8 cellular contexts compared by ENCODE assay signal in genomic region chr1:109113787-109114568, GRCh38. TPM values are rescaled to one million over a fixed set of nuclear protein-coding genes. Genes with fewer than 3 reads are reported as not detected.
DNase-seq lines count a peak whose midpoint lies in the region; ATAC-seq and TF ChIP-seq lines count a peak whose summit lies in the region.

Gene ELAPOR1 (plus strand): TSS chr1:109114115. CDS start chr1:109114184, 69 bp downstream.

- CTCF ChIA-PET in BJ (lab: Yijun Ruan, JAX), result interaction anchor here (1.8 to 7.7 kb wide), 3 partner anchors 12 to 80 kb away, joined by 4 to 51 read pairs (median 40); no protein-coding TSS in a partner anchor

- peak within 1 kb of the TSS; percentile 5 for H3K27ac ChIP-seq in cingulate gyrus (ENCODE audit: low read depth, low read length)

- peaks cover 24% of the 10 kb centered on the region for H3K27me3 ChIP-seq in BJ (ENCODE audit: control insufficient read depth, insufficient read depth, low read length)

- TF ChIP-seq CTCF in BJ (IDR thresholded peaks at IDR 0.05; ENCODE audit: insufficient read depth, low read depth, low read length), result no peak

- peak within 1 kb of the TSS; percentile 37 for H3K4me3 ChIP-seq in BJ (ENCODE audit: low read depth, low read length)

- no peaks in the 10 kb centered on the region for H3K36me3 ChIP-seq in BJ (ENCODE audit: control insufficient read depth, insufficient read depth, low read length)

- POLR2A ChIA-PET in BJ (lab: Charles Lee), result no interaction called here

- DNase-seq in BJ (ENCODE audit: low read depth), result no peak
- peak; percentile 42 to 65 for DNase-seq in NCI-H187 (lab: John Stamatoyannopoulos, UW)
- peak; percentile 56 to 67 for DNase-seq in activated CD4-positive, alpha-beta T cell treated with anti-CD3 and anti-CD28 coated beads, Interleukin-2, amount 50 U/mL, for 24 hours (ENCODE audit: low read depth in 1 of 2, low spot score in 1 of 2)
- DNase-seq in lung microvascular endothelial cell (ENCODE audit: low read depth in 2 of 2), result peak; percentile 3 to 7
- peak; percentile 57 to 81 (median 74) for DNase-seq in stimulated activated CD4-positive, alpha-beta T cell treated with anti-CD3 and anti-CD28 coated beads, TNF-alpha, amount 100 ng/mL, for 24 hours (ENCODE audit: low read depth in 3 of 3)
- DNase-seq in RKO (ENCODE audit: low spot score), result no peak

- peak; percentile 51 for ATAC-seq in GM21423 (IDR thresholded peaks at IDR 0.05; ENCODE audit: unreplicated experiment)

RNA-seq across cellular contexts. Expression of gene ELAPOR1, which starts in this region (rescaled TPM):
- polyA plus RNA-seq in BJ (2011; rRNA removed), result 1.1 and 2.3 TPM in 2 replicates
- polyA minus RNA-seq in BJ (2011; rRNA and poly(A)+ RNA removed), result 0.77 and 1.1 TPM in 2 replicates
- under 0.01 and 0.22 TPM in 2 replicates for total RNA-seq in lung microvascular endothelial cell

Comparison
In these comparisons a context has a peak if more than half of its experiments do, and no peak if none do; other contexts are left out.
1. Peak in DNase-seq in lung microvascular endothelial cell; RNA of the gene not detected or under 1 TPM.
2. DNase-seq: peak in NCI-H187 (2 of 2), activated CD4-positive, alpha-beta T cell treated with anti-CD3 and anti-CD28 coated beads, Interleukin-2, amount 50 U/mL, for 24 hours (2 of 2) and stimulated activated CD4-positive, alpha-beta T cell treated with anti-CD3 and anti-CD28 coated beads, TNF-alpha, amount 100 ng/mL, for 24 hours (3 of 3); none in BJ (single experiment) and RKO (single experiment).